3 cellular contexts compared by ENCODE assay signal in the genomic region with DNA sequence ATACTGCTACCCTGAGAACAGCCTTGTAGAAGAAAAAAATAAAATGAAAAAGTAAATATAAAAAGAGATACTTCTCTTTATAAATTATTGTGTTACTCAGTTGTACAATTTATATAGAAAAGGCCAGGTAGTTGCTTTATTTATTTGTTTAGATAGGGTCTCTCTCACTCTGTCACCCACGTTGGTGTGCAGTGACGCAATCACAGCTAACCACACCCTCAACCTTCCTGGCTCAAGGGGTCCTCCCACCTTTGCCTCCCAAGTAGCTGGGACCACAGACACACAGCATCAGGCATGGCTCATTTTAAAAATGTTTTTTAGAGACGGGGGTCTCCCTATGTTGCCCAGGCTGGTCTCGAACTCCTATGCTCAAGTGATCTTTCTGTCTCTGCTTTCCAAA.
TF ChIP-seq lines count a peak whose summit lies in the region.

No MANE protein-coding gene starts in this region.

TF ChIP-seq in HEK293, 187 proteins besides CTCF, POLR2A, EP300 and RAD21:
- TF ChIP-seq ZNF555 (tag by site-specific recombination; conservative IDR thresholded peaks at IDR 0.05) (no peak), GLIS1 (tag by site-specific recombination; IDR thresholded peaks at IDR 0.05) (0 out of 2 replicates have a peak, but pooled peaks have one; percentile 10)

TF ChIP-seq in Ishikawa, 13 proteins besides CTCF, POLR2A, EP300 and RAD21:
- peak; percentile 42 for TF ChIP-seq CEBPB (IDR thresholded peaks at IDR 0.05)
- TF ChIP-seq, protein P1, sequence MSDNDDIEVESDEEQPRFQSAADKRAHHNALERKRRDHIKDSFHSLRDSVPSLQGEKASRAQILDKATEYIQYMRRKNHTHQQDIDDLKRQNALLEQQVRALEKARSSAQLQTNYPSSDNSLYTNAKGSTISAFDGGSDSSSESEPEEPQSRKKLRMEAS (IDR thresholded peaks at IDR 0.05) = no peak

TF ChIP-seq in H1, 55 proteins besides CTCF, POLR2A, EP300 and RAD21:
- TF ChIP-seq CEBPB (IDR thresholded peaks at IDR 0.05; ENCODE audit: low read depth, low read length) (peak; percentile 77; the same call in 1 of the 2 replicates), SIRT6 (IDR thresholded peaks at IDR 0.05; ENCODE audit: low read length) (no peak), RFX5 (IDR thresholded peaks at IDR 0.05; ENCODE audit: borderline replicate concordance, low read depth, low read length) (no peak)
- TF ChIP-seq, protein P2, sequence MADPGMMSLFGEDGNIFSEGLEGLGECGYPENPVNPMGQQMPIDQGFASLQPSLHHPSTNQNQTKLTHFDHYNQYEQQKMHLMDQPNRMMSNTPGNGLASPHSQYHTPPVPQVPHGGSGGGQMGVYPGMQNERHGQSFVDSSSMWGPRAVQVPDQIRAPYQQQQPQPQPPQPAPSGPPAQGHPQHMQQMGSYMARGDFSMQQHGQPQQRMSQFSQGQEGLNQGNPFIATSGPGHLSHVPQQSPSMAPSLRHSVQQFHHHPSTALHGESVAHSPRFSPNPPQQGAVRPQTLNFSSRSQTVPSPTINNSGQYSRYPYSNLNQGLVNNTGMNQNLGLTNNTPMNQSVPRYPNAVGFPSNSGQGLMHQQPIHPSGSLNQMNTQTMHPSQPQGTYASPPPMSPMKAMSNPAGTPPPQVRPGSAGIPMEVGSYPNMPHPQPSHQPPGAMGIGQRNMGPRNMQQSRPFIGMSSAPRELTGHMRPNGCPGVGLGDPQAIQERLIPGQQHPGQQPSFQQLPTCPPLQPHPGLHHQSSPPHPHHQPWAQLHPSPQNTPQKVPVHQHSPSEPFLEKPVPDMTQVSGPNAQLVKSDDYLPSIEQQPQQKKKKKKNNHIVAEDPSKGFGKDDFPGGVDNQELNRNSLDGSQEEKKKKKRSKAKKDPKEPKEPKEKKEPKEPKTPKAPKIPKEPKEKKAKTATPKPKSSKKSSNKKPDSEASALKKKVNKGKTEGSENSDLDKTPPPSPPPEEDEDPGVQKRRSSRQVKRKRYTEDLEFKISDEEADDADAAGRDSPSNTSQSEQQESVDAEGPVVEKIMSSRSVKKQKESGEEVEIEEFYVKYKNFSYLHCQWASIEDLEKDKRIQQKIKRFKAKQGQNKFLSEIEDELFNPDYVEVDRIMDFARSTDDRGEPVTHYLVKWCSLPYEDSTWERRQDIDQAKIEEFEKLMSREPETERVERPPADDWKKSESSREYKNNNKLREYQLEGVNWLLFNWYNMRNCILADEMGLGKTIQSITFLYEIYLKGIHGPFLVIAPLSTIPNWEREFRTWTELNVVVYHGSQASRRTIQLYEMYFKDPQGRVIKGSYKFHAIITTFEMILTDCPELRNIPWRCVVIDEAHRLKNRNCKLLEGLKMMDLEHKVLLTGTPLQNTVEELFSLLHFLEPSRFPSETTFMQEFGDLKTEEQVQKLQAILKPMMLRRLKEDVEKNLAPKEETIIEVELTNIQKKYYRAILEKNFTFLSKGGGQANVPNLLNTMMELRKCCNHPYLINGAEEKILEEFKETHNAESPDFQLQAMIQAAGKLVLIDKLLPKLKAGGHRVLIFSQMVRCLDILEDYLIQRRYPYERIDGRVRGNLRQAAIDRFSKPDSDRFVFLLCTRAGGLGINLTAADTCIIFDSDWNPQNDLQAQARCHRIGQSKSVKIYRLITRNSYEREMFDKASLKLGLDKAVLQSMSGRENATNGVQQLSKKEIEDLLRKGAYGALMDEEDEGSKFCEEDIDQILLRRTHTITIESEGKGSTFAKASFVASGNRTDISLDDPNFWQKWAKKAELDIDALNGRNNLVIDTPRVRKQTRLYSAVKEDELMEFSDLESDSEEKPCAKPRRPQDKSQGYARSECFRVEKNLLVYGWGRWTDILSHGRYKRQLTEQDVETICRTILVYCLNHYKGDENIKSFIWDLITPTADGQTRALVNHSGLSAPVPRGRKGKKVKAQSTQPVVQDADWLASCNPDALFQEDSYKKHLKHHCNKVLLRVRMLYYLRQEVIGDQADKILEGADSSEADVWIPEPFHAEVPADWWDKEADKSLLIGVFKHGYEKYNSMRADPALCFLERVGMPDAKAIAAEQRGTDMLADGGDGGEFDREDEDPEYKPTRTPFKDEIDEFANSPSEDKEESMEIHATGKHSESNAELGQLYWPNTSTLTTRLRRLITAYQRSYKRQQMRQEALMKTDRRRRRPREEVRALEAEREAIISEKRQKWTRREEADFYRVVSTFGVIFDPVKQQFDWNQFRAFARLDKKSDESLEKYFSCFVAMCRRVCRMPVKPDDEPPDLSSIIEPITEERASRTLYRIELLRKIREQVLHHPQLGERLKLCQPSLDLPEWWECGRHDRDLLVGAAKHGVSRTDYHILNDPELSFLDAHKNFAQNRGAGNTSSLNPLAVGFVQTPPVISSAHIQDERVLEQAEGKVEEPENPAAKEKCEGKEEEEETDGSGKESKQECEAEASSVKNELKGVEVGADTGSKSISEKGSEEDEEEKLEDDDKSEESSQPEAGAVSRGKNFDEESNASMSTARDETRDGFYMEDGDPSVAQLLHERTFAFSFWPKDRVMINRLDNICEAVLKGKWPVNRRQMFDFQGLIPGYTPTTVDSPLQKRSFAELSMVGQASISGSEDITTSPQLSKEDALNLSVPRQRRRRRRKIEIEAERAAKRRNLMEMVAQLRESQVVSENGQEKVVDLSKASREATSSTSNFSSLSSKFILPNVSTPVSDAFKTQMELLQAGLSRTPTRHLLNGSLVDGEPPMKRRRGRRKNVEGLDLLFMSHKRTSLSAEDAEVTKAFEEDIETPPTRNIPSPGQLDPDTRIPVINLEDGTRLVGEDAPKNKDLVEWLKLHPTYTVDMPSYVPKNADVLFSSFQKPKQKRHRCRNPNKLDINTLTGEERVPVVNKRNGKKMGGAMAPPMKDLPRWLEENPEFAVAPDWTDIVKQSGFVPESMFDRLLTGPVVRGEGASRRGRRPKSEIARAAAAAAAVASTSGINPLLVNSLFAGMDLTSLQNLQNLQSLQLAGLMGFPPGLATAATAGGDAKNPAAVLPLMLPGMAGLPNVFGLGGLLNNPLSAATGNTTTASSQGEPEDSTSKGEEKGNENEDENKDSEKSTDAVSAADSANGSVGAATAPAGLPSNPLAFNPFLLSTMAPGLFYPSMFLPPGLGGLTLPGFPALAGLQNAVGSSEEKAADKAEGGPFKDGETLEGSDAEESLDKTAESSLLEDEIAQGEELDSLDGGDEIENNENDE (IDR thresholded peaks at IDR 0.05; ENCODE audit: insufficient replicate concordance, low read length) = no peak
- TF ChIP-seq, protein P3, sequence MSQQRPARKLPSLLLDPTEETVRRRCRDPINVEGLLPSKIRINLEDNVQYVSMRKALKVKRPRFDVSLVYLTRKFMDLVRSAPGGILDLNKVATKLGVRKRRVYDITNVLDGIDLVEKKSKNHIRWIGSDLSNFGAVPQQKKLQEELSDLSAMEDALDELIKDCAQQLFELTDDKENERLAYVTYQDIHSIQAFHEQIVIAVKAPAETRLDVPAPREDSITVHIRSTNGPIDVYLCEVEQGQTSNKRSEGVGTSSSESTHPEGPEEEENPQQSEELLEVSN (IDR thresholded peaks at IDR 0.05) = no peak
